In genomic region chr22:50599816-50600454, GRCh38 we compare ENCODE assay signal across 9 cellular contexts. TPM values are rescaled to one million over a fixed set of nuclear protein-coding genes. Genes with fewer than 3 reads are reported as not detected.
DNase-seq lines count a peak whose midpoint lies in the region; ATAC-seq and TF ChIP-seq lines count a peak whose summit lies in the region.
"Had no signal": no experiment of that assay in that cellular context is flagged by ENCODE, and none has a peak within 500 bp of the region (broad histone marks: within the 10 kb centered on the region; RNA-seq: fewer than 3 reads in every experiment).

No MANE protein-coding gene starts in this region.

- ATAC-seq in activated CD8-positive, alpha-beta T cell treated with anti-CD3 and anti-CD28 coated beads, Interleukin-2, amount 10 ng/mL, durations not matched to agents 7 days and 5 days: peak; percentile 88
- no peak for ATAC-seq in GM21367 (IDR thresholded peaks at IDR 0.05; ENCODE audit: unreplicated experiment)
- no peak for ATAC-seq in GM19452 (IDR thresholded peaks at IDR 0.05; ENCODE audit: unreplicated experiment)

- no peaks in the 10 kb centered on the region for H3K36me3 ChIP-seq in BLaER1
- H3K36me3 ChIP-seq in MG63: no peaks in the 10 kb centered on the region
- H3K36me3 ChIP-seq in vagina: no peaks in the 10 kb centered on the region

- peak overlapping the region; percentile 44; the same call in 1 of the 2 replicates for H3K4me2 ChIP-seq in BLaER1

- peaks cover 1% of the 10 kb centered on the region for H3K36me3 Mint-ChIP-seq in activated CD8-positive, alpha-beta T cell treated with anti-CD3 and anti-CD28 coated beads, Interleukin-2, amount 10 ng/mL, durations not matched to agents 7 days and 5 days (ENCODE audit: low read depth)
- peaks cover 7% of the 10 kb centered on the region for H3K36me3 Mint-ChIP-seq in endothelial cell (ENCODE audit: low read depth, unreplicated experiment)
- peaks cover 13% of the 10 kb centered on the region for H3K36me3 Mint-ChIP-seq in nephron progenitor cell (ENCODE audit: low read depth)

- no peak overlapping the region for H3K9ac ChIP-seq in BLaER1

- CTCF ChIA-PET in activated CD8-positive, alpha-beta T cell treated with anti-CD3 and anti-CD28 coated beads, Interleukin-2, amount 10 ng/mL, durations not matched to agents 7 days and 5 days (lab: Charles Lee): interaction anchor here (0.7 to 1.0 kb wide), 2 partner anchors 36 to 74 kb away, joined by 3 read pairs; partner anchors contain the start of gene SCO2

- no peaks in the 10 kb centered on the region for H3K4me1 ChIP-seq in BLaER1
- peaks cover 8% of the 10 kb centered on the region for H3K4me1 ChIP-seq in vagina

- no peaks in the 10 kb centered on the region for H3K9me3 ChIP-seq in BLaER1
- no peaks in the 10 kb centered on the region for H3K9me3 ChIP-seq in MG63
- H3K9me3 ChIP-seq in vagina: no peaks in the 10 kb centered on the region

- intact Hi-C loops in vagina (cut with DNase I): no loop called here

- H3K4me3 ChIP-seq in BLaER1: no peak overlapping the region
- H3K4me3 ChIP-seq in MG63: no peak overlapping the region
- H3K4me3 ChIP-seq in vagina: peak overlapping the region; percentile 23 to 52

- TF ChIP-seq CTCF in endothelial cell (IDR thresholded peaks at IDR 0.05; ENCODE audit: unreplicated experiment) (no peak), nephron progenitor cell (IDR thresholded peaks at IDR 0.05) (no peak), vagina (IDR thresholded peaks at IDR 0.05) (no peak)

- POLR2A ChIA-PET in activated CD8-positive, alpha-beta T cell treated with anti-CD3 and anti-CD28 coated beads, Interleukin-2, amount 10 ng/mL, durations not matched to agents 7 days and 5 days (lab: Charles Lee): interaction anchor here (1.3 kb wide), 1 partner anchor 37 kb away, joined by 4 read pairs; the partner anchor contains the start of gene SYCE3

- no peak for TF ChIP-seq POLR2A in vagina (IDR thresholded peaks at IDR 0.05)

- H4K20me1 ChIP-seq in BLaER1: peaks cover 42% of the 10 kb centered on the region

- no peak overlapping the region for H3K27ac Mint-ChIP-seq in activated CD8-positive, alpha-beta T cell treated with anti-CD3 and anti-CD28 coated beads, Interleukin-2, amount 10 ng/mL, durations not matched to agents 7 days and 5 days
- H3K27ac Mint-ChIP-seq in endothelial cell (ENCODE audit: unreplicated experiment) (peak overlapping the region; percentile 16), nephron progenitor cell (no peak overlapping the region)

- peaks cover 69% of the 10 kb centered on the region for H3K27me3 ChIP-seq in BLaER1
- peaks cover 4% of the 10 kb centered on the region; the same call in 1 of the 2 replicates for H3K27me3 ChIP-seq in MG63
- H3K27me3 ChIP-seq in vagina: no peaks in the 10 kb centered on the region

- H3K27me3 Mint-ChIP-seq in activated CD8-positive, alpha-beta T cell treated with anti-CD3 and anti-CD28 coated beads, Interleukin-2, amount 10 ng/mL, durations not matched to agents 7 days and 5 days (ENCODE audit: low read depth): peaks cover 34% of the 10 kb centered on the region
- H3K27me3 Mint-ChIP-seq in endothelial cell (ENCODE audit: unreplicated experiment) (peaks cover 19% of the 10 kb centered on the region), nephron progenitor cell (ENCODE audit: low read depth, poor library complexity) (peaks cover 34% of the 10 kb centered on the region)

- peak overlapping the region; percentile 53 for H3K4me3 Mint-ChIP-seq in activated CD8-positive, alpha-beta T cell treated with anti-CD3 and anti-CD28 coated beads, Interleukin-2, amount 10 ng/mL, durations not matched to agents 7 days and 5 days
- H3K4me3 Mint-ChIP-seq in endothelial cell (ENCODE audit: unreplicated experiment): peak overlapping the region; percentile 77
- peak overlapping the region; percentile 70 for H3K4me3 Mint-ChIP-seq in nephron progenitor cell

- no peaks in the 10 kb centered on the region for H3K9me3 Mint-ChIP-seq in activated CD8-positive, alpha-beta T cell treated with anti-CD3 and anti-CD28 coated beads, Interleukin-2, amount 10 ng/mL, durations not matched to agents 7 days and 5 days (ENCODE audit: insufficient read depth)
- H3K9me3 Mint-ChIP-seq in endothelial cell (ENCODE audit: unreplicated experiment) (no peaks in the 10 kb centered on the region), nephron progenitor cell (no peaks in the 10 kb centered on the region)

- H3K27ac ChIP-seq in BLaER1: no peak overlapping the region
- no peak overlapping the region for H3K27ac ChIP-seq in vagina

- peak; percentile 48 for DNase-seq in MG63
- peak; percentile 79 for DNase-seq in activated CD8-positive, alpha-beta T cell treated with anti-CD3 and anti-CD28 coated beads, Interleukin-2, amount 10 ng/mL, durations not matched to agents 7 days and 5 days
- peak; percentile 80 for DNase-seq in endothelial cell (ENCODE audit: low spot score)
- peak; percentile 95 for DNase-seq in nephron progenitor cell
- DNase-seq in vagina (ENCODE audit: extremely low spot score in 2 of 2): no peak

- peaks cover 12% of the 10 kb centered on the region for H3K4me1 Mint-ChIP-seq in activated CD8-positive, alpha-beta T cell treated with anti-CD3 and anti-CD28 coated beads, Interleukin-2, amount 10 ng/mL, durations not matched to agents 7 days and 5 days (ENCODE audit: low read depth)
- H3K4me1 Mint-ChIP-seq in endothelial cell (ENCODE audit: unreplicated experiment) (peaks cover 11% of the 10 kb centered on the region), nephron progenitor cell (peaks cover 22% of the 10 kb centered on the region)

RNA-seq across cellular contexts. Expression of gene MAPK8IP2, which starts 0.7 kb away (rescaled TPM):
- 2.2 TPM in 1 of 2 replicates, not detected in the other for total RNA-seq in MG63 (2014; rRNA removed; shearing (Covaris generic); ENCODE audit: low replicate concordance)
- under 1 TPM; 0.29 to 0.31 TPM for total RNA-seq in activated CD8-positive, alpha-beta T cell treated with anti-CD3 and anti-CD28 coated beads, Interleukin-2, amount 10 ng/mL, durations not matched to agents 7 days and 5 days
- total RNA-seq in endothelial cell (ENCODE audit: unreplicated experiment): 0.69 TPM
- total RNA-seq in vagina: 3.2 TPM

RNA-seq across cellular contexts. Expression of gene CHKB, which starts 17.3 kb away (rescaled TPM):
- total RNA-seq in MG63 (2014; rRNA removed; shearing (Covaris generic); ENCODE audit: low replicate concordance): 1.3 and 5.5 TPM in 2 replicates
- total RNA-seq in activated CD8-positive, alpha-beta T cell treated with anti-CD3 and anti-CD28 coated beads, Interleukin-2, amount 10 ng/mL, durations not matched to agents 7 days and 5 days: 100 to 1,000 TPM in 1 of 2 experiments, 10 to 100 TPM in 1; 98.9 to 101 TPM
- total RNA-seq in endothelial cell (ENCODE audit: unreplicated experiment) (94.6 TPM), vagina (51.6 TPM)

RNA-seq across cellular contexts. Expression of gene CPT1B, which starts 21.7 kb away (rescaled TPM):
- total RNA-seq in MG63 (2014; rRNA removed; shearing (Covaris generic); ENCODE audit: low replicate concordance): 4.4 and 9.9 TPM in 2 replicates
- 10 to 100 TPM; 77.4 to 80.9 TPM for total RNA-seq in activated CD8-positive, alpha-beta T cell treated with anti-CD3 and anti-CD28 coated beads, Interleukin-2, amount 10 ng/mL, durations not matched to agents 7 days and 5 days
- total RNA-seq in endothelial cell (ENCODE audit: unreplicated experiment): 89.0 TPM
- 29.2 TPM for total RNA-seq in vagina

RNA-seq across cellular contexts. Expression of gene ARSA, which starts 28.0 kb away (rescaled TPM):
- total RNA-seq in MG63 (2014; rRNA removed; shearing (Covaris generic); ENCODE audit: low replicate concordance): 9.8 and 16.0 TPM in 2 replicates
- 10 to 100 TPM; 28.8 to 35.1 TPM for total RNA-seq in activated CD8-positive, alpha-beta T cell treated with anti-CD3 and anti-CD28 coated beads, Interleukin-2, amount 10 ng/mL, durations not matched to agents 7 days and 5 days
- total RNA-seq in endothelial cell (ENCODE audit: unreplicated experiment): 59.6 TPM
- 44.2 TPM for total RNA-seq in vagina

RNA-seq across cellular contexts. Expression of gene SYCE3, which starts 37.2 kb away (rescaled TPM):
- not detected in 2 replicates for total RNA-seq in MG63 (2014; rRNA removed; shearing (Covaris generic); ENCODE audit: low replicate concordance)
- not detected for total RNA-seq in activated CD8-positive, alpha-beta T cell treated with anti-CD3 and anti-CD28 coated beads, Interleukin-2, amount 10 ng/mL, durations not matched to agents 7 days and 5 days
- total RNA-seq in endothelial cell (ENCODE audit: unreplicated experiment) (not detected), vagina (not detected)
- total RNA-seq: dermis microvascular lymphatic vessel endothelial cell had no signal

Comparison
In these comparisons a context has a peak if more than half of its experiments do, and no peak if none do; other contexts are left out.
1. H3K4me3 ChIP-seq: peak in vagina (2 of 2); none in BLaER1 (single experiment) and MG63 (single experiment).
2. DNase-seq: peak in MG63 (single experiment), activated CD8-positive, alpha-beta T cell treated with anti-CD3 and anti-CD28 coated beads, Interleukin-2, amount 10 ng/mL, durations not matched to agents 7 days and 5 days (single experiment), endothelial cell (single experiment) and nephron progenitor cell (single experiment); none in vagina (0 of 2).
3. Peak in every context shown above with its lines, with median percentiles within 50 percentile points of each other: H3K4me3 Mint-ChIP-seq.